ENCODE assay signal across 24 cellular contexts in genomic region chr4:47830263-47831025, GRCh38. TPM values are rescaled to one million over a fixed set of nuclear protein-coding genes. Genes with fewer than 3 reads are reported as not detected.
DNase-seq lines count a peak whose midpoint lies in the region; ATAC-seq and TF ChIP-seq lines count a peak whose summit lies in the region.
"Had no signal": no experiment of that assay in that cellular context is flagged by ENCODE, and none has a peak within 500 bp of the region (broad histone marks: within the 10 kb centered on the region; RNA-seq: fewer than 3 reads in every experiment).

No MANE protein-coding gene starts in this region.

- POLR2A ChIA-PET in activated CD8-positive, alpha-beta T cell treated with anti-CD3 and anti-CD28 coated beads for 36 hours (lab: Charles Lee), result no interaction called here
- POLR2A ChIA-PET in activated CD8-positive, alpha-beta T cell treated with anti-CD3 and anti-CD28 coated beads, Interleukin-2, amount 10 ng/mL, durations not matched to agents 7 days and 5 days (lab: Charles Lee), result no interaction called here

- no peak for DNase-seq in activated CD8-positive, alpha-beta T cell treated with anti-CD3 and anti-CD28 coated beads for 36 hours
- no peak for DNase-seq in activated CD8-positive, alpha-beta T cell treated with anti-CD3 and anti-CD28 coated beads, Interleukin-2, amount 10 ng/mL, durations not matched to agents 7 days and 5 days
- DNase-seq in M059J (ENCODE audit: low read depth) (peak; percentile 24), foreskin keratinocyte (no peak), nephron progenitor cell (no peak), dermis blood vessel endothelial cell (no peak), upper lobe of left lung (no peak), superior temporal gyrus (ENCODE audit: extremely low spot score) (no peak)
- DNase-seq: ACHN; activated CD4-positive, alpha-beta T cell treated with anti-CD3 and anti-CD28 coated beads for 1 hour; activated T-cell treated with anti-CD3 and anti-CD28 coated beads, Interleukin-2, amount 50 U/mL, for 24 hours; DND-41; effector memory CD4-positive, alpha-beta T cell; H7; hippocampal formation; naive B cell; NCI-H1694; NCI-H2227 treated with DMSO at 0.1 percent for 48 hours; occipital lobe; stimulated activated CD4-positive, alpha-beta T cell treated with anti-CD3 and anti-CD28 coated beads, Interleukin-2, amount 100 ng/mL, for 24 hours; T-helper 17 cell had no signal

- H3K27ac ChIP-seq in foreskin keratinocyte (no peak overlapping the region), upper lobe of left lung (no peak overlapping the region)
- H3K27ac ChIP-seq: tibial nerve had no signal

- no peak overlapping the region for H3K4me3 Mint-ChIP-seq in activated CD8-positive, alpha-beta T cell treated with anti-CD3 and anti-CD28 coated beads for 36 hours
- no peak overlapping the region for H3K4me3 Mint-ChIP-seq in activated CD8-positive, alpha-beta T cell treated with anti-CD3 and anti-CD28 coated beads, Interleukin-2, amount 10 ng/mL, durations not matched to agents 7 days and 5 days
- no peak overlapping the region for H3K4me3 Mint-ChIP-seq in nephron progenitor cell
- H3K4me3 Mint-ChIP-seq: activated T-cell treated with anti-CD3 and anti-CD28 coated beads, Interleukin-2, amount 50 U/mL, for 24 hours; mesothelial cell of epicardium; naive B cell; T-helper 17 cell had no signal

- H3K36me3 ChIP-seq in upper lobe of left lung, result no peaks in the 10 kb centered on the region
- H3K36me3 ChIP-seq: tibial nerve had no signal

- H3K4me1 Mint-ChIP-seq in activated CD8-positive, alpha-beta T cell treated with anti-CD3 and anti-CD28 coated beads for 36 hours (ENCODE audit: low read depth), result peaks cover 15% of the 10 kb centered on the region
- peaks cover 46% of the 10 kb centered on the region for H3K4me1 Mint-ChIP-seq in activated CD8-positive, alpha-beta T cell treated with anti-CD3 and anti-CD28 coated beads, Interleukin-2, amount 10 ng/mL, durations not matched to agents 7 days and 5 days (ENCODE audit: low read depth)
- peaks cover 62% of the 10 kb centered on the region for H3K4me1 Mint-ChIP-seq in nephron progenitor cell
- H3K4me1 Mint-ChIP-seq: mesothelial cell of epicardium had no signal

- TF ChIP-seq CTCF in activated CD8-positive, alpha-beta T cell treated with anti-CD3 and anti-CD28 coated beads for 36 hours (IDR thresholded peaks at IDR 0.05), result no peak
- no peak for TF ChIP-seq CTCF in foreskin keratinocyte (conservative IDR thresholded peaks at IDR 0.05)
- no peak for TF ChIP-seq CTCF in nephron progenitor cell (IDR thresholded peaks at IDR 0.05)
- TF ChIP-seq CTCF in upper lobe of left lung (IDR thresholded peaks at IDR 0.05), result no peak

- H3K27ac Mint-ChIP-seq in activated CD8-positive, alpha-beta T cell treated with anti-CD3 and anti-CD28 coated beads for 36 hours, result no peak overlapping the region
- no peak overlapping the region for H3K27ac Mint-ChIP-seq in activated CD8-positive, alpha-beta T cell treated with anti-CD3 and anti-CD28 coated beads, Interleukin-2, amount 10 ng/mL, durations not matched to agents 7 days and 5 days
- H3K27ac Mint-ChIP-seq in nephron progenitor cell, result peak overlapping the region; percentile 88
- H3K27ac Mint-ChIP-seq: activated T-cell treated with anti-CD3 and anti-CD28 coated beads, Interleukin-2, amount 50 U/mL, for 24 hours; mesothelial cell of epicardium; naive B cell; T-helper 17 cell had no signal

- TF ChIP-seq POLR2A in upper lobe of left lung (IDR thresholded peaks at IDR 0.05), result no peak

- H3K4me3 ChIP-seq in upper lobe of left lung, result no peak overlapping the region
- H3K4me3 ChIP-seq: tibial nerve had no signal

- H3K27me3 Mint-ChIP-seq in activated CD8-positive, alpha-beta T cell treated with anti-CD3 and anti-CD28 coated beads for 36 hours, result peaks cover 10% of the 10 kb centered on the region
- H3K27me3 Mint-ChIP-seq in activated CD8-positive, alpha-beta T cell treated with anti-CD3 and anti-CD28 coated beads, Interleukin-2, amount 10 ng/mL, durations not matched to agents 7 days and 5 days (ENCODE audit: low read depth), result peaks cover 11% of the 10 kb centered on the region
- no peaks in the 10 kb centered on the region for H3K27me3 Mint-ChIP-seq in nephron progenitor cell (ENCODE audit: low read depth, poor library complexity)

- H3K27me3 ChIP-seq in foreskin keratinocyte, result no peaks in the 10 kb centered on the region
- no peaks in the 10 kb centered on the region for H3K27me3 ChIP-seq in upper lobe of left lung
- H3K27me3 ChIP-seq: tibial nerve had no signal

- no peaks in the 10 kb centered on the region for H3K9me3 ChIP-seq in upper lobe of left lung

- intact Hi-C loops in activated CD8-positive, alpha-beta T cell treated with anti-CD3 and anti-CD28 coated beads for 36 hours (cut with micrococcal nuclease), result no loop called here

- H3K4me1 ChIP-seq in foreskin keratinocyte (no peaks in the 10 kb centered on the region), upper lobe of left lung (peaks cover 0 to 2% (median under 1%) of the 10 kb centered on the region in 4 donors)

- no peaks in the 10 kb centered on the region for H3K9me3 Mint-ChIP-seq in activated CD8-positive, alpha-beta T cell treated with anti-CD3 and anti-CD28 coated beads for 36 hours
- H3K9me3 Mint-ChIP-seq in activated CD8-positive, alpha-beta T cell treated with anti-CD3 and anti-CD28 coated beads, Interleukin-2, amount 10 ng/mL, durations not matched to agents 7 days and 5 days (ENCODE audit: insufficient read depth), result no peaks in the 10 kb centered on the region
- H3K9me3 Mint-ChIP-seq in nephron progenitor cell, result peaks cover 26% of the 10 kb centered on the region
- H3K9me3 Mint-ChIP-seq: activated T-cell treated with anti-CD3 and anti-CD28 coated beads, Interleukin-2, amount 50 U/mL, for 24 hours had no signal

- H3K36me3 Mint-ChIP-seq in activated CD8-positive, alpha-beta T cell treated with anti-CD3 and anti-CD28 coated beads for 36 hours (ENCODE audit: low read depth), result no peaks in the 10 kb centered on the region
- H3K36me3 Mint-ChIP-seq in activated CD8-positive, alpha-beta T cell treated with anti-CD3 and anti-CD28 coated beads, Interleukin-2, amount 10 ng/mL, durations not matched to agents 7 days and 5 days (ENCODE audit: low read depth), result peaks cover 2% of the 10 kb centered on the region
- H3K36me3 Mint-ChIP-seq in nephron progenitor cell (ENCODE audit: low read depth), result peaks cover 18% of the 10 kb centered on the region

- no peak for TF ChIP-seq EP300 in upper lobe of left lung (IDR thresholded peaks at IDR 0.05)

- 83 to 89% methylated on average over 3 of the region's 3 CpGs for WGBS in upper lobe of left lung, 2 donors

- peak; percentile 72 for ATAC-seq in activated CD8-positive, alpha-beta T cell treated with anti-CD3 and anti-CD28 coated beads for 36 hours
- ATAC-seq in activated CD8-positive, alpha-beta T cell treated with anti-CD3 and anti-CD28 coated beads, Interleukin-2, amount 10 ng/mL, durations not matched to agents 7 days and 5 days, result no peak
- ATAC-seq in foreskin keratinocyte, result peak; percentile 27
- no peak for ATAC-seq in upper lobe of left lung (ENCODE audit: low FRiP score in 2 of 2)
- ATAC-seq: T-helper 17 cell had no signal

- CTCF ChIA-PET in activated CD8-positive, alpha-beta T cell treated with anti-CD3 and anti-CD28 coated beads for 36 hours (lab: Charles Lee), result interaction anchor here (1.3 to 2.3 kb wide), 2 partner anchors 10 to 125 kb away, joined by 4 to 9 read pairs; no protein-coding TSS in a partner anchor
- CTCF ChIA-PET in activated CD8-positive, alpha-beta T cell treated with anti-CD3 and anti-CD28 coated beads, Interleukin-2, amount 10 ng/mL, durations not matched to agents 7 days and 5 days (lab: Charles Lee), result interaction anchor here (1.2 to 1.3 kb wide), 3 partner anchors 11 to 125 kb away, joined by 3 to 4 read pairs (median 4); no protein-coding TSS in a partner anchor

RNA-seq across cellular contexts. Expression of gene CORIN, which starts 7.4 kb away (rescaled TPM):
- total RNA-seq in activated CD8-positive, alpha-beta T cell treated with anti-CD3 and anti-CD28 coated beads for 36 hours, result under 1 TPM; 0.29 to 0.34 TPM
- total RNA-seq in activated CD8-positive, alpha-beta T cell treated with anti-CD3 and anti-CD28 coated beads, Interleukin-2, amount 10 ng/mL, durations not matched to agents 7 days and 5 days, result not detected
- total RNA-seq in M059J (2014; rRNA removed; shearing (Covaris generic)), result 0.05 TPM in 2 replicates
- total RNA-seq in foreskin keratinocyte, result 0.04 TPM in 1 of 2 replicates, not detected in the other
- polyA plus RNA-seq in foreskin keratinocyte, result 0.02 TPM in 1 of 2 replicates, not detected in the other
- total RNA-seq in dermis blood vessel endothelial cell, result 0.28 and 0.51 TPM in 2 replicates
- 1 to 10 TPM in 4 of 6 donors, under 1 TPM in 2; 0.55 to 9.4 (median 2.4) TPM for total RNA-seq in upper lobe of left lung
- total RNA-seq: RPMI7951 had no signal

Comparison
In these comparisons a context has a peak if more than half of its experiments do, and no peak if none do; other contexts are left out.
1. ATAC-seq: peak in activated CD8-positive, alpha-beta T cell treated with anti-CD3 and anti-CD28 coated beads for 36 hours (single experiment) and foreskin keratinocyte (single experiment); none in activated CD8-positive, alpha-beta T cell treated with anti-CD3 and anti-CD28 coated beads, Interleukin-2, amount 10 ng/mL, durations not matched to agents 7 days and 5 days (single experiment) and upper lobe of left lung (0 of 2).